ENCODE assay signal across 27 cellular contexts in genomic region chr14:105903971-105904370, GRCh38.
"Had no signal": no experiment of that assay in that cellular context is flagged by ENCODE, and none has a peak within 500 bp of the region (broad histone marks: within the 10 kb centered on the region; RNA-seq: fewer than 3 reads in every experiment).

No MANE protein-coding gene starts in this region.

- ATAC-seq: activated CD8-positive, alpha-beta T cell treated with anti-CD3 and anti-CD28 coated beads for 36 hours; activated naive CD8-positive, alpha-beta T cell treated with anti-CD3 and anti-CD28 coated beads, Interleukin-2, amount 50 U/mL, for 24 hours; K562; PC-3 had no signal

- H3K27me3 Mint-ChIP-seq: activated naive CD8-positive, alpha-beta T cell treated with anti-CD3 and anti-CD28 coated beads, Interleukin-2, amount 50 U/mL, for 24 hours had no signal

- H3K27ac Mint-ChIP-seq: activated CD4-positive, alpha-beta T cell treated with anti-CD3 and anti-CD28 coated beads, Interleukin-2, amount 10 ng/mL, durations not matched to agents 24 days and 14 days; activated CD8-positive, alpha-beta T cell treated with anti-CD3 and anti-CD28 coated beads for 36 hours; activated naive CD4-positive, alpha-beta T cell treated with anti-CD3 and anti-CD28 coated beads, Interleukin-2, amount 10 ng/mL, durations not matched to agents 7 days and 5 days; activated naive CD8-positive, alpha-beta T cell; activated naive CD8-positive, alpha-beta T cell treated with anti-CD3 and anti-CD28 coated beads, Interleukin-2, amount 50 U/mL, for 24 hours; activated T-cell treated with anti-CD3 and anti-CD28 coated beads, Interleukin-2, amount 50 U/mL, for 24 hours; activated T-helper 1 cell treated with anti-CD3 and anti-CD28 coated beads, Interleukin-12 subunit alpha, Interleukin-12 subunit beta, Interleukin-2, Interleukin-4 antibody, amounts not matched to agents 30 ng/mL and 10 ng/mL and 1 ng/mL, durations not matched to agents 14 hours and 24 hours and 36 hours had no signal

- H3K9me3 ChIP-seq: Peyer's patch had no signal

- H3K36me3 ChIP-seq: brain microvascular endothelial cell, Peyer's patch, WERI-Rb-1 had no signal

- DNase-seq: activated CD4-positive, alpha-beta T cell treated with anti-CD3 and anti-CD28 coated beads, Interleukin-2, amount 10 ng/mL, durations not matched to agents 24 days and 14 days; activated CD4-positive, alpha-beta T cell treated with anti-CD3 and anti-CD28 coated beads, Interleukin-2, amount 50 U/mL, for 4 hours; activated CD8-positive, alpha-beta T cell treated with anti-CD3 and anti-CD28 coated beads for 36 hours; activated naive CD4-positive, alpha-beta T cell treated with anti-CD3 and anti-CD28 coated beads, Interleukin-2, amount 10 ng/mL, durations not matched to agents 7 days and 5 days; activated naive CD8-positive, alpha-beta T cell treated with anti-CD3 and anti-CD28 coated beads, Interleukin-2, amount 50 U/mL, for 24 hours; activated T-cell treated with anti-CD3 and anti-CD28 coated beads, Interleukin-2, amount 50 U/mL, for 24 hours; aorta; brain microvascular endothelial cell; central memory CD4-positive, alpha-beta T cell; NCI-H1105; NCI-H1436; NCI-H1694; NCI-H1930; NCI-H2081 treated with DMSO at 0.1 percent for 48 hours; NCI-H510A; NCI-H526; NCI-H748 treated with DMSO at 0.1 percent for 48 hours; NK-92 treated with Interleukin-12 subunit alpha and Interleukin-12 subunit beta, amount 100 ng/mL, for 24 hours; PC-3; Peyer's patch; RPMI8226; SIG-M5; T1000; WERI-Rb-1 had no signal

- H3K36me3 Mint-ChIP-seq: activated naive CD4-positive, alpha-beta T cell treated with anti-CD3 and anti-CD28 coated beads, Interleukin-2, amount 10 ng/mL, durations not matched to agents 7 days and 5 days; activated naive CD8-positive, alpha-beta T cell had no signal

- H3K9me3 Mint-ChIP-seq: activated CD4-positive, alpha-beta T cell treated with anti-CD3 and anti-CD28 coated beads, Interleukin-2, amount 10 ng/mL, durations not matched to agents 24 days and 14 days; activated CD8-positive, alpha-beta T cell treated with anti-CD3 and anti-CD28 coated beads for 36 hours; activated naive CD4-positive, alpha-beta T cell treated with anti-CD3 and anti-CD28 coated beads, Interleukin-2, amount 10 ng/mL, durations not matched to agents 7 days and 5 days; activated naive CD8-positive, alpha-beta T cell treated with anti-CD3 and anti-CD28 coated beads, Interleukin-2, amount 50 U/mL, for 24 hours; activated T-cell treated with anti-CD3 and anti-CD28 coated beads, Interleukin-2, amount 50 U/mL, for 24 hours; activated T-helper 1 cell treated with anti-CD3 and anti-CD28 coated beads, Interleukin-12 subunit alpha, Interleukin-12 subunit beta, Interleukin-2, Interleukin-4 antibody, amounts not matched to agents 30 ng/mL and 10 ng/mL and 1 ng/mL, durations not matched to agents 14 hours and 24 hours and 36 hours had no signal

- H3K4me3 Mint-ChIP-seq: activated CD4-positive, alpha-beta T cell treated with anti-CD3 and anti-CD28 coated beads, Interleukin-2, amount 10 ng/mL, durations not matched to agents 24 days and 14 days; activated CD8-positive, alpha-beta T cell treated with anti-CD3 and anti-CD28 coated beads for 36 hours; activated naive CD4-positive, alpha-beta T cell treated with anti-CD3 and anti-CD28 coated beads, Interleukin-2, amount 10 ng/mL, durations not matched to agents 7 days and 5 days; activated naive CD8-positive, alpha-beta T cell; activated naive CD8-positive, alpha-beta T cell treated with anti-CD3 and anti-CD28 coated beads, Interleukin-2, amount 50 U/mL, for 24 hours; activated T-cell treated with anti-CD3 and anti-CD28 coated beads, Interleukin-2, amount 50 U/mL, for 24 hours; activated T-helper 1 cell treated with anti-CD3 and anti-CD28 coated beads, Interleukin-12 subunit alpha, Interleukin-12 subunit beta, Interleukin-2, Interleukin-4 antibody, amounts not matched to agents 30 ng/mL and 10 ng/mL and 1 ng/mL, durations not matched to agents 14 hours and 24 hours and 36 hours had no signal

- H3K4me3 ChIP-seq: K562, Peyer's patch had no signal

- H3K27me3 ChIP-seq: brain microvascular endothelial cell, Peyer's patch had no signal

- H3K4me1 ChIP-seq: Peyer's patch had no signal

- H3K4me1 Mint-ChIP-seq: activated CD4-positive, alpha-beta T cell treated with anti-CD3 and anti-CD28 coated beads, Interleukin-2, amount 10 ng/mL, durations not matched to agents 24 days and 14 days had no signal

- H3K27ac ChIP-seq: brain microvascular endothelial cell, Peyer's patch, WERI-Rb-1 had no signal
